Comparison of ENCODE assay signal across 17 cellular contexts in genomic region chr17:17346428-17347233, GRCh38. TPM values are rescaled to one million over a fixed set of nuclear protein-coding genes. Genes with fewer than 3 reads are reported as not detected.
DNase-seq lines count a peak whose midpoint lies in the region; ATAC-seq and TF ChIP-seq lines count a peak whose summit lies in the region.
"Had no signal": no experiment of that assay in that cellular context is flagged by ENCODE, and none has a peak within 500 bp of the region (broad histone marks: within the 10 kb centered on the region; RNA-seq: fewer than 3 reads in every experiment).

No MANE protein-coding gene starts in this region.

- POLR2A ChIA-PET in activated naive CD8-positive, alpha-beta T cell treated with anti-CD3 and anti-CD28 coated beads, Interleukin-2, amount 10 ng/mL, durations not matched to agents 7 days and 5 days (lab: Charles Lee) = no interaction called here

- no peaks in the 10 kb centered on the region for H3K4me1 Mint-ChIP-seq in activated naive CD8-positive, alpha-beta T cell treated with anti-CD3 and anti-CD28 coated beads, Interleukin-2, amount 10 ng/mL, durations not matched to agents 7 days and 5 days
- no peaks in the 10 kb centered on the region for H3K4me1 Mint-ChIP-seq in activated naive CD8-positive, alpha-beta T cell treated with anti-CD3 and anti-CD28 coated beads, Interleukin-2, amount 50 U/mL, for 24 hours
- H3K4me1 Mint-ChIP-seq: CD4-positive, CD25-positive, alpha-beta regulatory T cell had no signal

- no peak overlapping the region for H3K4me3 ChIP-seq in coronary artery
- no peak overlapping the region for H3K4me3 ChIP-seq in upper lobe of right lung

- ATAC-seq in activated naive CD8-positive, alpha-beta T cell treated with anti-CD3 and anti-CD28 coated beads, Interleukin-2, amount 10 ng/mL, durations not matched to agents 7 days and 5 days (ENCODE audit: low read depth) = no peak
- ATAC-seq in activated naive CD8-positive, alpha-beta T cell treated with anti-CD3 and anti-CD28 coated beads, Interleukin-2, amount 50 U/mL, for 24 hours = no peak
- ATAC-seq in upper lobe of right lung (peak; percentile 8), GM18909 (IDR thresholded peaks at IDR 0.05; ENCODE audit: poor library complexity, unreplicated experiment) (no peak)
- ATAC-seq: PC-3 had no signal

- H3K27me3 ChIP-seq in upper lobe of right lung = no peaks in the 10 kb centered on the region

- no peaks in the 10 kb centered on the region for H3K27me3 Mint-ChIP-seq in activated naive CD8-positive, alpha-beta T cell treated with anti-CD3 and anti-CD28 coated beads, Interleukin-2, amount 10 ng/mL, durations not matched to agents 7 days and 5 days
- H3K27me3 Mint-ChIP-seq in activated naive CD8-positive, alpha-beta T cell treated with anti-CD3 and anti-CD28 coated beads, Interleukin-2, amount 50 U/mL, for 24 hours = no peaks in the 10 kb centered on the region
- H3K27me3 Mint-ChIP-seq: CD4-positive, CD25-positive, alpha-beta regulatory T cell had no signal

- no peaks in the 10 kb centered on the region for H3K4me1 ChIP-seq in upper lobe of right lung

- H3K27ac ChIP-seq in coronary artery = no peak overlapping the region
- H3K27ac ChIP-seq in upper lobe of right lung = no peak overlapping the region

- in situ Hi-C loops in ACHN (cut with HindIII; ENCODE audit: low pct_ligation_motif_present, low pct_unique_long_range_greater_than_20kb, low sequenced_read_pairs) = no loop called here

- no peaks in the 10 kb centered on the region for H3K36me3 ChIP-seq in upper lobe of right lung

- no peaks in the 10 kb centered on the region for H3K9me3 Mint-ChIP-seq in activated naive CD8-positive, alpha-beta T cell treated with anti-CD3 and anti-CD28 coated beads, Interleukin-2, amount 10 ng/mL, durations not matched to agents 7 days and 5 days
- no peaks in the 10 kb centered on the region for H3K9me3 Mint-ChIP-seq in activated naive CD8-positive, alpha-beta T cell treated with anti-CD3 and anti-CD28 coated beads, Interleukin-2, amount 50 U/mL, for 24 hours
- H3K9me3 Mint-ChIP-seq: CD4-positive, CD25-positive, alpha-beta regulatory T cell had no signal

- H3K4me3 Mint-ChIP-seq in activated naive CD8-positive, alpha-beta T cell treated with anti-CD3 and anti-CD28 coated beads, Interleukin-2, amount 10 ng/mL, durations not matched to agents 7 days and 5 days = no peak overlapping the region
- H3K4me3 Mint-ChIP-seq in activated naive CD8-positive, alpha-beta T cell treated with anti-CD3 and anti-CD28 coated beads, Interleukin-2, amount 50 U/mL, for 24 hours = no peak overlapping the region
- H3K4me3 Mint-ChIP-seq: CD4-positive, CD25-positive, alpha-beta regulatory T cell had no signal

- intact Hi-C loops in upper lobe of right lung (cut with DNase I) = no loop called here

- DNase-seq in activated naive CD8-positive, alpha-beta T cell treated with anti-CD3 and anti-CD28 coated beads, Interleukin-2, amount 10 ng/mL, durations not matched to agents 7 days and 5 days = peak; percentile 22
- DNase-seq in activated naive CD8-positive, alpha-beta T cell treated with anti-CD3 and anti-CD28 coated beads, Interleukin-2, amount 50 U/mL, for 24 hours = no peak
- peak; percentile 66 for DNase-seq in coronary artery (ENCODE audit: low spot score)
- DNase-seq in mesenteric fat pad (ENCODE audit: low spot score) = peak; percentile 72
- DNase-seq in upper lobe of right lung = peak; percentile 63
- DNase-seq in ACHN = no peak
- no peak for DNase-seq in activated CD4-positive, alpha-beta T cell treated with anti-CD3 and anti-CD28 coated beads for 4 hours
- DNase-seq: AML-193; CD4-positive, CD25-positive, alpha-beta regulatory T cell; DMS53; HCEC 1CT; NCI-H1048; NCI-H1694 treated with DMSO at 0.1 percent for 48 hours; NCI-H446 treated with DMSO at 0.1 percent for 48 hours; NCI-H748 treated with DMSO at 0.1 percent for 48 hours; PC-3 had no signal

- H3K27ac Mint-ChIP-seq in activated naive CD8-positive, alpha-beta T cell treated with anti-CD3 and anti-CD28 coated beads, Interleukin-2, amount 10 ng/mL, durations not matched to agents 7 days and 5 days = no peak overlapping the region
- no peak overlapping the region for H3K27ac Mint-ChIP-seq in activated naive CD8-positive, alpha-beta T cell treated with anti-CD3 and anti-CD28 coated beads, Interleukin-2, amount 50 U/mL, for 24 hours
- H3K27ac Mint-ChIP-seq: CD4-positive, CD25-positive, alpha-beta regulatory T cell had no signal

- no peaks in the 10 kb centered on the region for H3K9me3 ChIP-seq in upper lobe of right lung

- TF ChIP-seq CTCF in coronary artery (IDR thresholded peaks at IDR 0.05) (no peak), upper lobe of right lung (IDR thresholded peaks at IDR 0.05) (no peak)

- no peaks in the 10 kb centered on the region for H3K36me3 Mint-ChIP-seq in activated naive CD8-positive, alpha-beta T cell treated with anti-CD3 and anti-CD28 coated beads, Interleukin-2, amount 10 ng/mL, durations not matched to agents 7 days and 5 days
- no peaks in the 10 kb centered on the region for H3K36me3 Mint-ChIP-seq in activated naive CD8-positive, alpha-beta T cell treated with anti-CD3 and anti-CD28 coated beads, Interleukin-2, amount 50 U/mL, for 24 hours (ENCODE audit: low read depth)

RNA-seq across cellular contexts. Expression of gene NT5M, which starts 43.5 kb away (rescaled TPM):
- 10 to 100 TPM in 1 of 2 experiments, 1 to 10 TPM in 1; 7.4 to 10.2 TPM for total RNA-seq in activated naive CD8-positive, alpha-beta T cell treated with anti-CD3 and anti-CD28 coated beads, Interleukin-2, amount 10 ng/mL, durations not matched to agents 7 days and 5 days
- total RNA-seq in mesenteric fat pad (2.1 TPM), upper lobe of right lung (1.9 TPM)

Comparison
In these comparisons a context has a peak if more than half of its experiments do, and no peak if none do; other contexts are left out.
1. DNase-seq: peak in activated naive CD8-positive, alpha-beta T cell treated with anti-CD3 and anti-CD28 coated beads, Interleukin-2, amount 10 ng/mL, durations not matched to agents 7 days and 5 days (single experiment), coronary artery (single experiment), mesenteric fat pad (single experiment) and upper lobe of right lung (single experiment); none in activated naive CD8-positive, alpha-beta T cell treated with anti-CD3 and anti-CD28 coated beads, Interleukin-2, amount 50 U/mL, for 24 hours (single experiment), ACHN (single experiment) and activated CD4-positive, alpha-beta T cell treated with anti-CD3 and anti-CD28 coated beads for 4 hours (0 of 2).